In the genomic region with DNA sequence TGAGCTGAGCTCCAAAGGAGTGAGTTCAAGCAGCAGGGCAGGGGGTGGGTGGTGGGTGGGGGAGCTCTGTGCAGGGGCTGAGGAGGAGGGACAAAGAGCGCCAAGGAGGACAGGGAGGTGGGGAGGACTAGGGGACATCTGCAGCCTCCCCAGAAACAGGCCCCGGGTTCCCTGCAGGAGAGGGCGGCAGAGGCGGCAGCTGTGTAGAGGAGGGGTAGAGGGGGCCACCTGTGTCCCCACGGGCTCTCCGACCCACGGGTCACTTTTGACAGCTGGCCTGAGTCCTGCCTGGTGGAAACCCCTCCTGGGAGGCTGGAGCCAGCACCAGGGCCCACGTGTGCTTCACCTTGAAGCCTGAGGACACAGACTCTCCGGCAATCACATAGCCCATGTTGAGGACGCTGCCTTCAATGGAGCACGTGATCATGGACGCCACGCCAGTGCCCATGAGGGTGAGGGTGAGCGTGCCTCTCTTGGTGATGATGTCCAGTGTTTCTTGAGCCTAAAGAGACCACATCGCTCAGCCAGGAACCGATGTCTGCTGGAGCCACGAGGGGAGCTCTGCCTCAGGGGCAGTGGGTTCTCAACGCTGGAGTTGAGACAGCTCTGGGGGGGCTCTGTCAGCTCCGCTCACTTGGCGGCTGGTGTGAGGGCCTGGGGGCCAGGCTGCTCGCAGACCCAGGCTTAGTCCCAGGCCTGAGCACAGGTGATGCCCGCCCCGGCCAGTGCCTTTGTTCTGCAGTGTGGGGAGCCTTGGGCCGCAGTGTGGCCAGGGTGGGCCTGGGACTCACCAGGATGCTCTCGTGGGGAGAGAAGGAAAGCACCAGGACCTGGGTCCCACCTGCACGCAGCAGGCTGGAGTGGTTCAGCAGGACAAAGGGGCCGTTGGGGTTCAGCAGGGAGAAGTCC, we compare ENCODE assay signal across 3 cellular contexts.
TF ChIP-seq lines count a peak whose summit lies in the region.

No MANE protein-coding gene starts in this region.

TF ChIP-seq in SK-N-SH, 30 proteins besides CTCF, POLR2A, EP300 and RAD21:
- TF ChIP-seq, protein P1, sequence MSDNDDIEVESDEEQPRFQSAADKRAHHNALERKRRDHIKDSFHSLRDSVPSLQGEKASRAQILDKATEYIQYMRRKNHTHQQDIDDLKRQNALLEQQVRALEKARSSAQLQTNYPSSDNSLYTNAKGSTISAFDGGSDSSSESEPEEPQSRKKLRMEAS (IDR thresholded peaks at IDR 0.05; ENCODE audit: low read depth) = no peak
- TF ChIP-seq NFIC (IDR thresholded peaks at IDR 0.05; ENCODE audit: borderline replicate concordance) (no peak), SIN3A (IDR thresholded peaks at IDR 0.05; ENCODE audit: borderline replicate concordance, low read depth, low read length) (no peak), POLR2AphosphoS5 (IDR thresholded peaks at IDR 0.05; ENCODE audit: low read depth, low read length) (no peak)
TF ChIP-seq in SK-N-SH: peak in this region for 0.

TF ChIP-seq in SK-N-SH treated with all-trans-retinoic acid at 6 μM for 48 hours, 23 proteins besides CTCF, POLR2A, EP300 and RAD21 (continued from another document):
- TF ChIP-seq, protein P2, sequence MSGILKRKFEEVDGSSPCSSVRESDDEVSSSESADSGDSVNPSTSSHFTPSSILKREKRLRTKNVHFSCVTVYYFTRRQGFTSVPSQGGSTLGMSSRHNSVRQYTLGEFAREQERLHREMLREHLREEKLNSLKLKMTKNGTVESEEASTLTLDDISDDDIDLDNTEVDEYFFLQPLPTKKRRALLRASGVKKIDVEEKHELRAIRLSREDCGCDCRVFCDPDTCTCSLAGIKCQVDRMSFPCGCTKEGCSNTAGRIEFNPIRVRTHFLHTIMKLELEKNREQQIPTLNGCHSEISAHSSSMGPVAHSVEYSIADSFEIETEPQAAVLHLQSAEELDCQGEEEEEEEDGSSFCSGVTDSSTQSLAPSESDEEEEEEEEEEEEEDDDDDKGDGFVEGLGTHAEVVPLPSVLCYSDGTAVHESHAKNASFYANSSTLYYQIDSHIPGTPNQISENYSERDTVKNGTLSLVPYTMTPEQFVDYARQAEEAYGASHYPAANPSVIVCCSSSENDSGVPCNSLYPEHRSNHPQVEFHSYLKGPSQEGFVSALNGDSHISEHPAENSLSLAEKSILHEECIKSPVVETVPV (CRISPR knock-in tag; IDR thresholded peaks at IDR 0.05) = no peak
- no peak for TF ChIP-seq BACH2 (CRISPR knock-in tag; IDR thresholded peaks at IDR 0.05; ENCODE audit: borderline replicate concordance)

TF ChIP-seq in HEK293, 187 proteins besides CTCF, POLR2A, EP300 and RAD21:
- TF ChIP-seq TSHZ1 (tag by site-specific recombination; IDR thresholded peaks at IDR 0.05; ENCODE audit: borderline replicate concordance) = no peak
- no peak for TF ChIP-seq ZNF24 (tag by site-specific recombination; IDR thresholded peaks at IDR 0.05)
- peak; percentile 73 for TF ChIP-seq ZFHX2 (tag by site-specific recombination; conservative IDR thresholded peaks at IDR 0.05)
- TF ChIP-seq EGR2 (tag by site-specific recombination; IDR thresholded peaks at IDR 0.05; ENCODE audit: low read depth) = peak; percentile 67
